In genomic region chr12:7209958-7210357, GRCh38 we compare ENCODE assay signal across 7 cellular contexts.
"Had no signal": no experiment of that assay in that cellular context is flagged by ENCODE, and none has a peak within 500 bp of the region (broad histone marks: within the 10 kb centered on the region; RNA-seq: fewer than 3 reads in every experiment).

No MANE protein-coding gene starts in this region.

- H3K9ac ChIP-seq: GM23248 had no signal

- H3K4me3 ChIP-seq: GM23248, HAP-1 had no signal

- FAIRE-seq: HepG2 had no signal

- H2AFZ ChIP-seq: GM23248 had no signal

- DNase-seq: GM23248, GOT3, H7, HFFc6 had no signal

- H3K27ac ChIP-seq: GM23248, HL-60 had no signal

- H3K9me3 ChIP-seq: HAP-1 had no signal

- H3K4me1 ChIP-seq: HAP-1 had no signal
